In genomic region chr1:59173721-59174120, GRCh38 we compare ENCODE assay signal across 17 cellular contexts.
A peak's percentile ranks its signal among the peaks of the same experiment; 100 is the strongest.
DNase-seq lines count a peak whose midpoint lies in the region; ATAC-seq, FAIRE-seq and TF ChIP-seq lines count a peak whose summit lies in the region.
"Had no signal": no experiment of that assay in that cellular context is flagged by ENCODE, and none has a peak within 500 bp of the region (broad histone marks: within the 10 kb centered on the region; RNA-seq: fewer than 3 reads in every experiment).

No MANE protein-coding gene starts in this region.

- H3K9ac ChIP-seq in keratinocyte (ENCODE audit: control insufficient read depth, extremely low read depth, insufficient read depth, low read length) (no peak overlapping the region), colonic mucosa (ENCODE audit: low read depth in 2 of 2, low read length in 2 of 2) (no peak overlapping the region)

- H3K4me1 ChIP-seq in keratinocyte (ENCODE audit: control insufficient read depth, extremely low read depth, insufficient read depth, low read length) = peaks cover 8% of the 10 kb centered on the region
- no peaks in the 10 kb centered on the region for H3K4me1 ChIP-seq in colonic mucosa
- H3K4me1 ChIP-seq: esophagus squamous epithelium had no signal

- TF ChIP-seq CTCF in AG04450 (IDR thresholded peaks at IDR 0.05; ENCODE audit: low read depth, low read length) (no peak), HL-60 (IDR thresholded peaks at IDR 0.05; ENCODE audit: insufficient read depth, low read length) (no peak), keratinocyte (optimal IDR thresholded peaks at IDR 0.05 in 1 of 3, IDR thresholded peaks at IDR 0.05 in 1 of 3, conservative IDR thresholded peaks at IDR 0.05 in 1 of 3; ENCODE audit: extremely low read depth in 1 of 3, insufficient read depth in 2 of 3, low read length in 3 of 3) (no peak), colonic mucosa (IDR thresholded peaks at IDR 0.05) (no peak)

- ATAC-seq in HG02970 (IDR thresholded peaks at IDR 0.05; ENCODE audit: low FRiP score, unreplicated experiment) = no peak
- ATAC-seq: activated CD4-positive, CD25-positive, alpha-beta regulatory T cell treated with anti-CD3 and anti-CD28 coated beads, Interleukin-2, amount 50 U/mL, for 24 hours had no signal

- CTCF ChIA-PET in AG04450 (lab: Charles Lee) = no interaction called here

- POLR2A ChIA-PET in AG04450 (lab: Yijun Ruan, JAX) = no interaction called here

- no peaks in the 10 kb centered on the region for H3K9me3 ChIP-seq in AG04450 (ENCODE audit: control insufficient read depth, insufficient read depth, low read length)
- no peaks in the 10 kb centered on the region for H3K9me3 ChIP-seq in keratinocyte (ENCODE audit: control insufficient read depth, low read depth, low read length)
- H3K9me3 ChIP-seq in colonic mucosa = no peaks in the 10 kb centered on the region
- H3K9me3 ChIP-seq: esophagus squamous epithelium, spleen had no signal

- peak; percentile 77 for FAIRE-seq in keratinocyte (lab: Jason Lieb, UNC)

- DNase-seq in AG04450 (ENCODE audit: low read depth, low spot score) = peak; percentile 55
- DNase-seq in HL-60 (ENCODE audit: low read depth in 1 of 2, low spot score in 1 of 2) = peak; percentile 25 to 65
- peak; percentile 33 for DNase-seq in astrocyte of the hippocampus (ENCODE audit: low read depth, low spot score)
- no peak for DNase-seq in keratinocyte (ENCODE audit: low read depth, low spot score)
- DNase-seq in colonic mucosa = no peak
- no peak for DNase-seq in COR-L47 (lab: John Stamatoyannopoulos, UW)
- DNase-seq in NCI-H1092 (lab: John Stamatoyannopoulos, UW) = no peak
- DNase-seq: activated T-cell treated with anti-CD3 and anti-CD28 coated beads for 4 hours, DMS 273 treated with DMSO at 0.1 percent for 48 hours, esophagus squamous epithelium, NCI-H1092 treated with DMSO at 0.1 percent for 48 hours, NCI-H2227 treated with DMSO at 0.1 percent for 48 hours, occipital lobe, spleen, substantia nigra had no signal

- H3K4me3 ChIP-seq in AG04450 (ENCODE audit: low read depth, low read length) = no peak overlapping the region
- no peak overlapping the region for H3K4me3 ChIP-seq in HL-60 (replicated peaks; ENCODE audit: insufficient read depth, low read length)
- H3K4me3 ChIP-seq in keratinocyte (ENCODE audit: control insufficient read depth in 2 of 3, extremely low read depth in 1 of 3, insufficient read depth in 2 of 3, low read depth in 1 of 3, low read length in 3 of 3) = no peak overlapping the region
- no peak overlapping the region for H3K4me3 ChIP-seq in colonic mucosa
- H3K4me3 ChIP-seq: esophagus squamous epithelium, spleen had no signal

- intact Hi-C loops in colonic mucosa (cut with DNase I) = no loop called here

- H4K20me1 ChIP-seq in keratinocyte (ENCODE audit: control insufficient read depth, extremely low read depth, insufficient read depth, low read length) = no peaks in the 10 kb centered on the region

- H2AFZ ChIP-seq in keratinocyte (ENCODE audit: control insufficient read depth, low read length) = no peak overlapping the region

- no peak overlapping the region for H3K4me2 ChIP-seq in keratinocyte (ENCODE audit: control insufficient read depth, extremely low read depth, insufficient read depth, low read depth, low read length)

- H3K79me2 ChIP-seq in keratinocyte (ENCODE audit: control insufficient read depth, insufficient read depth, low read length) = no peaks in the 10 kb centered on the region

- H3K36me3 ChIP-seq in keratinocyte (ENCODE audit: control insufficient read depth in 2 of 2, extremely low read depth in 1 of 2, insufficient read depth in 2 of 2, low read length in 2 of 2) (no peaks in the 10 kb centered on the region), colonic mucosa (no peaks in the 10 kb centered on the region)
- H3K36me3 ChIP-seq: esophagus squamous epithelium, spleen had no signal

- dilution Hi-C loops in keratinocyte (cut with MboI; ENCODE audit: extremely low pct_ligation_motif_present, low sequenced_read_pairs) = no loop called here

- H3K27ac ChIP-seq in AG04450 (ENCODE audit: low read depth, low read length) = peak overlapping the region; percentile 53
- H3K27ac ChIP-seq in HL-60 (replicated peaks) = no peak overlapping the region
- no peak overlapping the region for H3K27ac ChIP-seq in keratinocyte (ENCODE audit: control insufficient read depth, insufficient read depth, low read length)
- H3K27ac ChIP-seq in colonic mucosa = no peak overlapping the region
- H3K27ac ChIP-seq: esophagus squamous epithelium, spleen had no signal

- H3K27me3 ChIP-seq in AG04450 (ENCODE audit: control insufficient read depth, insufficient read depth, low read length) = no peaks in the 10 kb centered on the region
- H3K27me3 ChIP-seq in HL-60 (ENCODE audit: insufficient read depth, poor library complexity, severe bottlenecking) = no peaks in the 10 kb centered on the region
- H3K27me3 ChIP-seq in keratinocyte (ENCODE audit: control insufficient read depth, extremely low read depth, insufficient read depth, low read length) = no peaks in the 10 kb centered on the region
- no peaks in the 10 kb centered on the region for H3K27me3 ChIP-seq in colonic mucosa
- H3K27me3 ChIP-seq: esophagus squamous epithelium, spleen had no signal

- H3K9me1 ChIP-seq in keratinocyte (ENCODE audit: control insufficient read depth, extremely low read depth, insufficient read depth, low read length) = no peaks in the 10 kb centered on the region

Comparison
In these comparisons a context has a peak if more than half of its experiments do, and no peak if none do; other contexts are left out.
1. DNase-seq: peak in AG04450 (single experiment), HL-60 (2 of 2) and astrocyte of the hippocampus (single experiment); none in keratinocyte (single experiment), colonic mucosa (single experiment), COR-L47 (single experiment) and NCI-H1092 (single experiment).